In the genomic region with DNA sequence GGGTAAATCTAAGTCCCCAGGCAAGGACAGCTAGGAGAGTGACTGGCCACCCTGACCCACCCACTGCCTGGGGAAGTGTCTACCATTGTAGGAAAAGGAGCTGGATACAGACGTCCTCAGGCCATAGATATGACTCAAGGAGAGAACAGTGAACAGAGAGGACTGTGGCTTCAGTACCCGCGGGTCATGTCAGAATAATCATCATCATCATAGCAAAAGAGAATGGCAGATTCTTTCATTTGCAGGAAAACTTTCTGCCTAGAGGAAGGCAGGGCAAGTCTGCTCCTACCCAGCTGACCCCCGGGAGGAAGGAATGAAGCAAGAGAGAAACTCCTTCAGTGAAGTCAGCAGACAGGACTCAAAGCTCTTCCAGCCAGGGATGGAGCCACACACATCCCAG, we compare ENCODE assay signal across 24 cellular contexts.
"Had no signal": no experiment of that assay in that cellular context is flagged by ENCODE, and none has a peak within 500 bp of the region (broad histone marks: within the 10 kb centered on the region; RNA-seq: fewer than 3 reads in every experiment).

No MANE protein-coding gene starts in this region.

- H3K36me3 Mint-ChIP-seq: activated CD8-positive, alpha-beta memory T cell treated with anti-CD3 and anti-CD28 coated beads, Interleukin-2, amount 10 ng/mL, durations not matched to agents 7 days and 5 days; activated naive CD4-positive, alpha-beta T cell treated with anti-CD3 and anti-CD28 coated beads, Interleukin-2, amount 50 U/mL, for 72 hours had no signal

- H3K4me3 Mint-ChIP-seq: activated B cell treated with CpG ODN at 0.5 μM for 24 hours; activated CD4-positive, alpha-beta T cell treated with anti-CD3 and anti-CD28 coated beads, Interleukin-2, amount 10 ng/mL, durations not matched to agents 24 days and 14 days; activated CD8-positive, alpha-beta memory T cell treated with anti-CD3 and anti-CD28 coated beads, Interleukin-2, amount 10 ng/mL, durations not matched to agents 7 days and 5 days; activated naive CD8-positive, alpha-beta T cell treated with anti-CD3 and anti-CD28 coated beads, Interleukin-2, amount 50 U/mL, for 24 hours; activated T-cell treated with anti-CD3 and anti-CD28 coated beads, Interleukin-2, amount 50 U/mL, for 24 hours; T-helper 1 cell treated with Interleukin-12 subunit alpha and Interleukin-12 subunit beta and Interleukin-4 antibody, amounts not matched to agents 30 μg/mL and 1 μg/mL, for 36 hours had no signal

- H3K27me3 ChIP-seq: ascending aorta, body of pancreas had no signal

- H3K4me3 ChIP-seq: ascending aorta, body of pancreas had no signal

- H3K4me1 ChIP-seq: ascending aorta, body of pancreas had no signal

- H3K9me3 ChIP-seq: ascending aorta, body of pancreas had no signal

- ATAC-seq: activated CD8-positive, alpha-beta memory T cell treated with anti-CD3 and anti-CD28 coated beads, Interleukin-2, amount 10 ng/mL, durations not matched to agents 7 days and 5 days; activated naive CD4-positive, alpha-beta T cell treated with anti-CD3 and anti-CD28 coated beads, Interleukin-2, amount 50 U/mL, for 72 hours; activated naive CD8-positive, alpha-beta T cell treated with anti-CD3 and anti-CD28 coated beads, Interleukin-2, amount 50 U/mL, for 24 hours; body of pancreas had no signal

- H3K27me3 Mint-ChIP-seq: activated CD4-positive, alpha-beta T cell treated with anti-CD3 and anti-CD28 coated beads, Interleukin-2, amount 10 ng/mL, durations not matched to agents 24 days and 14 days; activated CD8-positive, alpha-beta memory T cell treated with anti-CD3 and anti-CD28 coated beads, Interleukin-2, amount 10 ng/mL, durations not matched to agents 7 days and 5 days had no signal

- DNase-seq: activated B cell treated with CpG ODN at 0.5 μM for 24 hours; activated CD4-positive, alpha-beta T cell treated with anti-CD3 and anti-CD28 coated beads for 1 hour; activated CD4-positive, alpha-beta T cell treated with anti-CD3 and anti-CD28 coated beads, Interleukin-2, amount 10 ng/mL, durations not matched to agents 24 days and 14 days; activated CD4-positive, alpha-beta T cell treated with anti-CD3 and anti-CD28 coated beads, Interleukin-2, amount 50 U/mL, for 48 hours; activated CD8-positive, alpha-beta memory T cell treated with anti-CD3 and anti-CD28 coated beads, Interleukin-2, amount 10 ng/mL, durations not matched to agents 7 days and 5 days; activated effector memory CD4-positive, alpha-beta T cell treated with anti-CD3 and anti-CD28 coated beads, Interleukin-2, amount 50 U/mL, for 16 hours; activated naive CD4-positive, alpha-beta T cell treated with Interleukin-2 at 50 U/mL for 16 hours; activated naive CD8-positive, alpha-beta T cell treated with anti-CD3 and anti-CD28 coated beads, Interleukin-2, amount 50 U/mL, for 24 hours; activated T-cell treated with anti-CD3 and anti-CD28 coated beads, Interleukin-2, amount 50 U/mL, for 24 hours; amniotic stem cell; body of pancreas; Kasumi-1; KBM-7; NCI-H1092; NCI-H1417 treated with DMSO at 0.1 percent for 48 hours; NCI-H1694; NCI-H2029; NCI-H2107; NCI-H226; NCI-H526; T-helper 9 cell had no signal

- H3K9me3 Mint-ChIP-seq: activated B cell treated with CpG ODN at 0.5 μM for 24 hours; activated CD4-positive, alpha-beta T cell treated with anti-CD3 and anti-CD28 coated beads, Interleukin-2, amount 10 ng/mL, durations not matched to agents 24 days and 14 days; activated naive CD4-positive, alpha-beta T cell treated with anti-CD3 and anti-CD28 coated beads, Interleukin-2, amount 50 U/mL, for 72 hours; activated naive CD8-positive, alpha-beta T cell treated with anti-CD3 and anti-CD28 coated beads, Interleukin-2, amount 50 U/mL, for 24 hours; activated T-cell treated with anti-CD3 and anti-CD28 coated beads, Interleukin-2, amount 50 U/mL, for 24 hours; T-helper 1 cell treated with Interleukin-12 subunit alpha and Interleukin-12 subunit beta and Interleukin-4 antibody, amounts not matched to agents 30 μg/mL and 1 μg/mL, for 36 hours had no signal

- H3K4me1 Mint-ChIP-seq: activated B cell treated with CpG ODN at 0.5 μM for 24 hours; activated CD4-positive, alpha-beta T cell treated with anti-CD3 and anti-CD28 coated beads, Interleukin-2, amount 10 ng/mL, durations not matched to agents 24 days and 14 days; activated CD8-positive, alpha-beta memory T cell treated with anti-CD3 and anti-CD28 coated beads, Interleukin-2, amount 10 ng/mL, durations not matched to agents 7 days and 5 days; activated naive CD8-positive, alpha-beta T cell treated with anti-CD3 and anti-CD28 coated beads, Interleukin-2, amount 50 U/mL, for 24 hours had no signal

- H3K27ac Mint-ChIP-seq: activated B cell treated with CpG ODN at 0.5 μM for 24 hours; activated CD4-positive, alpha-beta T cell treated with anti-CD3 and anti-CD28 coated beads, Interleukin-2, amount 10 ng/mL, durations not matched to agents 24 days and 14 days; activated CD8-positive, alpha-beta memory T cell treated with anti-CD3 and anti-CD28 coated beads, Interleukin-2, amount 10 ng/mL, durations not matched to agents 7 days and 5 days; activated naive CD8-positive, alpha-beta T cell treated with anti-CD3 and anti-CD28 coated beads, Interleukin-2, amount 50 U/mL, for 24 hours; activated T-cell treated with anti-CD3 and anti-CD28 coated beads, Interleukin-2, amount 50 U/mL, for 24 hours; T-helper 1 cell treated with Interleukin-12 subunit alpha and Interleukin-12 subunit beta and Interleukin-4 antibody, amounts not matched to agents 30 μg/mL and 1 μg/mL, for 36 hours had no signal

- H3K27ac ChIP-seq: ascending aorta, body of pancreas had no signal
